ENCODE assay signal across 9 cellular contexts in genomic region chr20:31570021-31570463, GRCh38. TPM values are rescaled to one million over a fixed set of nuclear protein-coding genes. Genes with fewer than 3 reads are reported as not detected.
DNase-seq lines count a peak whose midpoint lies in the region; ATAC-seq and TF ChIP-seq lines count a peak whose summit lies in the region.
"Had no signal": no experiment of that assay in that cellular context is flagged by ENCODE, and none has a peak within 500 bp of the region (broad histone marks: within the 10 kb centered on the region; RNA-seq: fewer than 3 reads in every experiment).

No MANE protein-coding gene starts in this region.

- DNase-seq in right atrium auricular region (ENCODE audit: low spot score) (no peak), Right ventricle myocardium superior (no peak), neuronal stem cell (ENCODE audit: low spot score) (no peak), vagina (ENCODE audit: extremely low spot score in 2 of 2) (no peak), GM19238 (ENCODE audit: insufficient read length, low spot score) (no peak)
- DNase-seq: NCI-H510A had no signal

- H3K27me3 ChIP-seq in right atrium auricular region (no peaks in the 10 kb centered on the region), duodenal mucosa (ENCODE audit: control insufficient read depth in 1 of 2, insufficient read depth in 2 of 2, low read length in 2 of 2) (no peaks in the 10 kb centered on the region), neuronal stem cell (ENCODE audit: control insufficient read depth in 3 of 3, insufficient read depth in 3 of 3, low read depth in 1 of 3, low read length in 3 of 3) (no peaks in the 10 kb centered on the region), vagina (no peaks in the 10 kb centered on the region)

- H2BK15ac ChIP-seq in neuronal stem cell (ENCODE audit: low read length): peak overlapping the region; percentile 6

- no peak overlapping the region for H2AK5ac ChIP-seq in neuronal stem cell (ENCODE audit: low read depth, low read length)

- no peaks in the 10 kb centered on the region for H3K79me1 ChIP-seq in neuronal stem cell (ENCODE audit: low read depth, low read length)

- peak overlapping the region; percentile 89 to 94 for H3K27ac ChIP-seq in right atrium auricular region
- H3K27ac ChIP-seq in duodenal mucosa (ENCODE audit: low read depth, low read length): peak overlapping the region; percentile 43
- no peak overlapping the region for H3K27ac ChIP-seq in neuronal stem cell (replicated peaks; ENCODE audit: low read length)
- H3K27ac ChIP-seq in vagina: peak overlapping the region; percentile 94

- ATAC-seq in Right ventricle myocardium superior (ENCODE audit: poor library complexity) (no peak), HG03159 (IDR thresholded peaks at IDR 0.05; ENCODE audit: unreplicated experiment) (no peak)
- no peak for ATAC-seq in activated CD4-positive, CD25-positive, alpha-beta regulatory T cell treated with anti-CD3 and anti-CD28 coated beads, Interleukin-2, amount 50 U/mL, for 24 hours

- no peak overlapping the region for H2AFZ ChIP-seq in neuronal stem cell (ENCODE audit: low read length)

- H2BK12ac ChIP-seq in neuronal stem cell (ENCODE audit: low read length): no peak overlapping the region

- H4K91ac ChIP-seq in neuronal stem cell (ENCODE audit: low read depth, low read length, poor library complexity): no peak overlapping the region

- no peak overlapping the region for H3K4ac ChIP-seq in neuronal stem cell (ENCODE audit: low read length)

- no peak overlapping the region for H3K18ac ChIP-seq in neuronal stem cell (ENCODE audit: low read length)

- H3K4me3 ChIP-seq in right atrium auricular region (no peak overlapping the region), duodenal mucosa (ENCODE audit: low read depth in 1 of 2, low read length in 2 of 2) (no peak overlapping the region), neuronal stem cell (ENCODE audit: low read length in 2 of 2) (no peak overlapping the region), vagina (no peak overlapping the region)

- H2BK120ac ChIP-seq in neuronal stem cell (ENCODE audit: low read depth, low read length): no peak overlapping the region

- TF ChIP-seq POLR2A in vagina (IDR thresholded peaks at IDR 0.05): no peak

- no peak overlapping the region for H2BK5ac ChIP-seq in neuronal stem cell (ENCODE audit: low read length)

- H3K9ac ChIP-seq in duodenal mucosa (ENCODE audit: low read depth in 1 of 2, low read length in 2 of 2): peak overlapping the region in 1 of 2 donors; percentile 20
- H3K9ac ChIP-seq in neuronal stem cell (ENCODE audit: low read depth, low read length, poor library complexity): no peak overlapping the region

- H3K9me3 ChIP-seq in right atrium auricular region: no peaks in the 10 kb centered on the region
- H3K9me3 ChIP-seq in duodenal mucosa (ENCODE audit: control insufficient read depth in 1 of 2, low read length in 2 of 2): no peaks in the 10 kb centered on the region
- H3K9me3 ChIP-seq in neuronal stem cell (replicated peaks in 1 of 2; ENCODE audit: control insufficient read depth in 2 of 2, insufficient read depth in 1 of 2, low read depth in 1 of 2, low read length in 2 of 2): no peaks in the 10 kb centered on the region
- H3K9me3 ChIP-seq in vagina: no peaks in the 10 kb centered on the region

- no peak overlapping the region for H3K23ac ChIP-seq in neuronal stem cell (ENCODE audit: low read depth, low read length, poor library complexity)

- H3K36me3 ChIP-seq in right atrium auricular region (peaks cover 18% of the 10 kb centered on the region), duodenal mucosa (ENCODE audit: control insufficient read depth in 1 of 2, insufficient read depth in 2 of 2, low read length in 2 of 2) (peaks cover 6 to 32% of the 10 kb centered on the region in 2 donors), neuronal stem cell (replicated peaks in 1 of 2; ENCODE audit: control insufficient read depth in 2 of 2, insufficient read depth in 2 of 2, low read length in 2 of 2) (peaks cover 16 to 44% of the 10 kb centered on the region in 2 donors), vagina (peaks cover 0 to 12% of the 10 kb centered on the region in 2 donors)

- H4K8ac ChIP-seq in neuronal stem cell (ENCODE audit: low read depth, low read length): no peak overlapping the region

- no peak for TF ChIP-seq CTCF in right atrium auricular region (IDR thresholded peaks at IDR 0.05)
- no peak for TF ChIP-seq CTCF in vagina (IDR thresholded peaks at IDR 0.05)

- no peak overlapping the region for H3K14ac ChIP-seq in neuronal stem cell (ENCODE audit: low read length)

- intact Hi-C loops in Right ventricle myocardium superior (cut with DNase I) (loop anchor here (5.0 kb wide), 1 partner anchor 152 kb away; the partner anchor contains the start of gene BCL2L1), vagina (cut with DNase I) (no loop called here)

- H3K4me1 ChIP-seq in right atrium auricular region: peaks cover 0 to 54% of the 10 kb centered on the region in 2 donors
- H3K4me1 ChIP-seq in duodenal mucosa (ENCODE audit: control insufficient read depth in 1 of 2, insufficient read depth in 2 of 2, low read length in 2 of 2): peaks cover 46 to 53% of the 10 kb centered on the region in 2 donors
- H3K4me1 ChIP-seq in neuronal stem cell (ENCODE audit: control insufficient read depth in 2 of 2, insufficient read depth in 1 of 2, low read depth in 1 of 2, low read length in 2 of 2): peaks cover 8% of the 10 kb centered on the region in 2 donors
- H3K4me1 ChIP-seq in vagina: peaks cover 49% of the 10 kb centered on the region

- WGBS in neuronal stem cell (ENCODE audit: extremely low coverage in 2 of 2, insufficient read length in 2 of 2, insufficient replicate concordance in 1 of 2), 2 donors: no CpG with 5 or more reads among the region's 8 CpGs

- H3K4me2 ChIP-seq in neuronal stem cell (ENCODE audit: insufficient read depth, low read length, poor library complexity, severe bottlenecking): no peak overlapping the region

RNA-seq across cellular contexts. Expression of gene ID1, which starts 35.0 kb away (rescaled TPM):
- total RNA-seq in right atrium auricular region (100 to 1,000 TPM; 450 to 815 TPM), Right ventricle myocardium superior (89.5 TPM), vagina (1,190 TPM)
- 60.4 TPM for polyA plus RNA-seq in neuronal stem cell (2013, experiment 1 of 2)
- 58.3 TPM for polyA plus RNA-seq in neuronal stem cell (2013, experiment 2 of 2)

RNA-seq across cellular contexts. Expression of gene HM13, which starts 55.8 kb away (rescaled TPM):
- total RNA-seq in right atrium auricular region (10 to 100 TPM; 31.7 to 45.7 TPM), Right ventricle myocardium superior (40.9 TPM), vagina (77.8 TPM)
- 81.6 TPM for polyA plus RNA-seq in neuronal stem cell (2013, experiment 1 of 2)
- polyA plus RNA-seq in neuronal stem cell (2013, experiment 2 of 2): 82.1 TPM
